ENCODE assay signal across 8 cellular contexts in genomic region chr2:152715854-152716428, GRCh38. TPM values are rescaled to one million over a fixed set of nuclear protein-coding genes. Genes with fewer than 3 reads are reported as not detected.
DNase-seq lines count a peak whose midpoint lies in the region; ATAC-seq, FAIRE-seq and TF ChIP-seq lines count a peak whose summit lies in the region.

No MANE protein-coding gene starts in this region.

- H2AFZ ChIP-seq in HepG2 (ENCODE audit: low read length): no peak overlapping the region

- H3K9me3 ChIP-seq in A673 (ENCODE audit: low read depth, low read length, poor library complexity, severe bottlenecking): no peaks in the 10 kb centered on the region
- no peaks in the 10 kb centered on the region for H3K9me3 ChIP-seq in ascending aorta
- H3K9me3 ChIP-seq in HepG2 (ENCODE audit: low read length): no peaks in the 10 kb centered on the region

- no peak for TF ChIP-seq POLR2A in HepG2 (IDR thresholded peaks at IDR 0.05; ENCODE audit: insufficient read depth in 1 of 2, low read depth in 2 of 2, low read length in 2 of 2)

- H3K79me2 ChIP-seq in HepG2 (ENCODE audit: insufficient read depth, low read length): peaks cover 85% of the 10 kb centered on the region

- H3K27ac ChIP-seq in A673 (ENCODE audit: low read depth, low read length, poor library complexity, severe bottlenecking) (no peak overlapping the region), ascending aorta (no peak overlapping the region), HepG2 (ENCODE audit: extremely low read length, insufficient read depth, low read length) (peak overlapping the region; percentile 97), urinary bladder (ENCODE audit: low read depth) (no peak overlapping the region)

- TF ChIP-seq EP300 in HepG2 (IDR thresholded peaks at IDR 0.05; ENCODE audit: low read depth in 2 of 2, low read length in 2 of 2) (no peak), HepG2 (CRISPR knock-in tag; IDR thresholded peaks at IDR 0.05; ENCODE audit: borderline replicate concordance) (no peak)

- POLR2A ChIA-PET in A673 (lab: Charles Lee; ENCODE audit: low non-redundant PET) (no interaction called here), HepG2 (lab: Yijun Ruan, JAX) (interaction anchor here (1.8 to 2.3 kb wide), 4 partner anchors 11 to 742 kb away, joined by 8 to 20 read pairs (median 14); partner anchors contain the start of gene STAM2)

- 4% methylated on average over 8 of the region's 8 CpGs for WGBS in HepG2 (ENCODE audit: low lambda C conversion rate)
- WGBS in urinary bladder: 31% methylated on average over 8 of the region's 8 CpGs

- ATAC-seq in HepG2: no peak
- ATAC-seq in HG03196 (IDR thresholded peaks at IDR 0.05; ENCODE audit: unreplicated experiment): no peak

- H3K4me1 ChIP-seq in A673 (ENCODE audit: insufficient read depth, low read length, poor library complexity, severe bottlenecking): peaks cover 23% of the 10 kb centered on the region
- peaks cover 0 to 24% of the 10 kb centered on the region in 2 donors for H3K4me1 ChIP-seq in ascending aorta
- H3K4me1 ChIP-seq in HepG2 (ENCODE audit: insufficient read depth, low read length): peaks cover 48% of the 10 kb centered on the region
- peaks cover 2% of the 10 kb centered on the region for H3K4me1 ChIP-seq in urinary bladder (ENCODE audit: insufficient read depth)

- FAIRE-seq in HepG2 (lab: Jason Lieb, UNC): peak; percentile 67

- peak overlapping the region; percentile 78 for H3K4me2 ChIP-seq in HepG2 (ENCODE audit: low read depth, low read length)

- intact Hi-C loops in A673 (cut with micrococcal nuclease; ENCODE audit: unreplicated experiment): loop anchor here (10.0 kb wide), 1 partner anchor 541 kb away; the partner anchor contains the start of gene STAM2
- intact Hi-C loops in ascending aorta (cut with DNase I): loop anchor here (5.0 to 10.0 kb wide), 3 partner anchors 314 to 681 kb away; partner anchors contain the start of gene FMNL2
- intact Hi-C loops in HepG2 (cut with micrococcal nuclease; ENCODE audit: unreplicated experiment): loop anchor here (1.0 to 5.0 kb wide), 2 partner anchors 24 to 539 kb away; partner anchors contain the start of gene STAM2

- no peak for TF ChIP-seq RAD21 in HepG2 (CRISPR knock-in tag; IDR thresholded peaks at IDR 0.05)

- TF ChIP-seq CTCF in A673 (conservative IDR thresholded peaks at IDR 0.05; ENCODE audit: low read depth, low read length): peak; percentile 65
- no peak for TF ChIP-seq CTCF in ascending aorta (IDR thresholded peaks at IDR 0.05)
- peak; percentile 73 for TF ChIP-seq CTCF in HepG2 (CRISPR knock-in tag; IDR thresholded peaks at IDR 0.05)

- in situ Hi-C loops in HepG2 (cut with HindIII; ENCODE audit: extremely low pct_ligation_motif_present, low pct_unique_long_range_greater_than_20kb): loop anchor here (5.0 to 10.0 kb wide), 2 partner anchors 539 to 891 kb away; partner anchors contain the start of genes ARL5A and STAM2

- H3K36me3 ChIP-seq in A673 (ENCODE audit: insufficient read depth, low read length, poor library complexity, severe bottlenecking) (peaks cover 38% of the 10 kb centered on the region), ascending aorta (peaks cover 0 to 6% of the 10 kb centered on the region in 2 donors), HepG2 (replicated peaks in 1 of 2; ENCODE audit: control insufficient read depth in 1 of 2, insufficient read depth in 2 of 2, low read length in 2 of 2) (peaks cover 1 to 32% of the 10 kb centered on the region in 2 experiments; a peak in 4 of 5 replicates), urinary bladder (ENCODE audit: insufficient read depth) (peaks cover 4% of the 10 kb centered on the region)

- CTCF ChIA-PET in A673 (lab: Charles Lee) (no interaction called here), HepG2 (lab: Yijun Ruan, JAX; ENCODE audit: low intra/inter-chr PET ratio, low total read pairs) (no interaction called here)

- H3K4me3 ChIP-seq in A673 (ENCODE audit: low read depth, low read length, poor library complexity, severe bottlenecking) (peak overlapping the region; percentile 76), ascending aorta (peak overlapping the region; percentile 83 to 96), HepG2 (replicated peaks in 1 of 3; ENCODE audit: insufficient read depth in 1 of 3, low read depth in 2 of 3, low read length in 3 of 3) (peak overlapping the region; percentile 75 to 96 (median 82)), urinary bladder (ENCODE audit: low read depth, low read length) (peak overlapping the region; percentile 70)

- peaks cover 50% of the 10 kb centered on the region for H4K20me1 ChIP-seq in HepG2 (ENCODE audit: insufficient read depth, low read length)

- peak; percentile 71 for DNase-seq in A673 (ENCODE audit: low spot score)
- peak; percentile 37 for DNase-seq in Daoy (ENCODE audit: low read depth)
- DNase-seq in NCI-H2227 treated with DMSO at 0.1 percent for 48 hours (lab: John Stamatoyannopoulos, UW): peak; percentile 21
- no peak for DNase-seq in ascending aorta (ENCODE audit: low spot score in 2 of 2)
- DNase-seq in HepG2 (ENCODE audit: low spot score): peak; percentile 84
- no peak for DNase-seq in SHP77 treated with DMSO at 0.1 percent for 48 hours (lab: John Stamatoyannopoulos, UW)

- BruUV-seq in A673 (replicated peaks; lab: Mats Ljungman, UMichigan) (no TSS peak), HepG2 (replicated peaks; lab: Mats Ljungman, UMichigan) (no TSS peak)

- H3K9ac ChIP-seq in HepG2 (ENCODE audit: insufficient read depth, low read depth, low read length): peak overlapping the region; percentile 96

- H3K27me3 ChIP-seq in A673 (replicated peaks; ENCODE audit: insufficient read depth, low read depth, low read length, poor library complexity): no peaks in the 10 kb centered on the region
- H3K27me3 ChIP-seq in ascending aorta: no peaks in the 10 kb centered on the region
- H3K27me3 ChIP-seq in HepG2 (ENCODE audit: control insufficient read depth in 1 of 2, insufficient read depth in 2 of 2, low read length in 2 of 2): no peaks in the 10 kb centered on the region; a peak in 1 of 5 replicates

RNA-seq across cellular contexts. Expression of gene PRPF40A, which starts 1.3 kb away (rescaled TPM):
- total RNA-seq in A673 (2021) (160 and 166 TPM in 2 replicates), ascending aorta (28.9 TPM), HepG2 (2016; rRNA removed; fragmentation: Illumina TruSeq; extraction: Trizol) (207 and 298 TPM in 2 replicates), urinary bladder (164 TPM)
- total RNA-seq in Daoy (2014; rRNA removed; shearing (Covaris generic)): 179 and 255 TPM in 2 replicates
- 13.8 and 17.8 TPM in 2 replicates for total RNA-seq in HepG2 (2016; cell fraction: cytosol; rRNA removed; fragmentation: Illumina TruSeq; extraction: Trizol; ENCODE audit: low read depth)
- total RNA-seq in HepG2 (2016; cell fraction: insoluble cytoplasmic fraction; rRNA removed; fragmentation: Illumina TruSeq; extraction: Trizol): 197 and 307 TPM in 2 replicates
- 36.4 and 50.5 TPM in 2 replicates for total RNA-seq in HepG2 (2016; cell fraction: membrane; rRNA removed; fragmentation: Illumina TruSeq; extraction: Trizol)
- 210 and 217 TPM in 2 replicates for total RNA-seq in HepG2 (2016; cell fraction: nucleus; rRNA removed; fragmentation: Illumina TruSeq; extraction: Trizol)
- polyA plus RNA-seq in HepG2 (2011; rRNA removed) (136 and 146 TPM in 2 replicates), urinary bladder (34.3 TPM)
- polyA plus RNA-seq in HepG2 (2011; cell fraction: cytosol; rRNA removed): 60.8 and 75.9 TPM in 2 replicates
- 306 and 320 TPM in 2 replicates for polyA plus RNA-seq in HepG2 (2011; cell fraction: nucleus; rRNA removed)
- polyA plus RNA-seq in HepG2 (2012): 82.3 and 89.5 TPM in 2 replicates
- polyA plus RNA-seq in HepG2 (2016; cell fraction: cytosol; fragmentation: Illumina TruSeq; extraction: Trizol; ENCODE audit: low read depth): 7.4 and 10.2 TPM in 2 replicates
- 178 and 180 TPM in 2 replicates for polyA plus RNA-seq in HepG2 (2016; cell fraction: insoluble cytoplasmic fraction; fragmentation: Illumina TruSeq; extraction: Trizol; ENCODE audit: low read depth)
- 9.4 and 18.3 TPM in 2 replicates for polyA plus RNA-seq in HepG2 (2016; cell fraction: membrane; fragmentation: Illumina TruSeq; extraction: Trizol; ENCODE audit: low read depth)
- 166 and 184 TPM in 2 replicates for polyA plus RNA-seq in HepG2 (2016; cell fraction: nucleus; fragmentation: Illumina TruSeq; extraction: Trizol; ENCODE audit: insufficient read depth, low read depth)
- polyA minus RNA-seq in HepG2 (2011; rRNA and poly(A)+ RNA removed; ENCODE audit: low replicate concordance): 446 and 636 TPM in 2 replicates
- polyA minus RNA-seq in HepG2 (2011; cell fraction: cytosol; rRNA and poly(A)+ RNA removed): 103 and 105 TPM in 2 replicates
- polyA minus RNA-seq in HepG2 (2011; cell fraction: nucleus; rRNA and poly(A)+ RNA removed): 421 and 455 TPM in 2 replicates

RNA-seq across cellular contexts. Expression of gene ARL6IP6, which starts 2.5 kb away (rescaled TPM):
- total RNA-seq in A673 (2021) (43.0 and 43.6 TPM in 2 replicates), ascending aorta (15.1 TPM), HepG2 (2016; rRNA removed; fragmentation: Illumina TruSeq; extraction: Trizol) (37.0 and 45.0 TPM in 2 replicates), urinary bladder (30.2 TPM)
- 37.3 and 44.8 TPM in 2 replicates for total RNA-seq in Daoy (2014; rRNA removed; shearing (Covaris generic))
- total RNA-seq in HepG2 (2016; cell fraction: cytosol; rRNA removed; fragmentation: Illumina TruSeq; extraction: Trizol; ENCODE audit: low read depth): 10.2 and 14.5 TPM in 2 replicates
- total RNA-seq in HepG2 (2016; cell fraction: insoluble cytoplasmic fraction; rRNA removed; fragmentation: Illumina TruSeq; extraction: Trizol): 39.8 and 51.4 TPM in 2 replicates
- 26.9 and 28.4 TPM in 2 replicates for total RNA-seq in HepG2 (2016; cell fraction: membrane; rRNA removed; fragmentation: Illumina TruSeq; extraction: Trizol)
- total RNA-seq in HepG2 (2016; cell fraction: nucleus; rRNA removed; fragmentation: Illumina TruSeq; extraction: Trizol): 35.9 and 36.0 TPM in 2 replicates
- polyA plus RNA-seq in HepG2 (2011; rRNA removed) (44.8 and 65.9 TPM in 2 replicates), urinary bladder (10.9 TPM)
- 37.3 and 60.4 TPM in 2 replicates for polyA plus RNA-seq in HepG2 (2011; cell fraction: cytosol; rRNA removed)
- polyA plus RNA-seq in HepG2 (2011; cell fraction: nucleus; rRNA removed): 55.7 and 74.9 TPM in 2 replicates
- 33.9 and 42.3 TPM in 2 replicates for polyA plus RNA-seq in HepG2 (2012)
- 12.5 and 14.3 TPM in 2 replicates for polyA plus RNA-seq in HepG2 (2016; cell fraction: cytosol; fragmentation: Illumina TruSeq; extraction: Trizol; ENCODE audit: low read depth)
- 38.5 and 44.9 TPM in 2 replicates for polyA plus RNA-seq in HepG2 (2016; cell fraction: insoluble cytoplasmic fraction; fragmentation: Illumina TruSeq; extraction: Trizol; ENCODE audit: low read depth)
- 20.8 and 22.0 TPM in 2 replicates for polyA plus RNA-seq in HepG2 (2016; cell fraction: membrane; fragmentation: Illumina TruSeq; extraction: Trizol; ENCODE audit: low read depth)
- polyA plus RNA-seq in HepG2 (2016; cell fraction: nucleus; fragmentation: Illumina TruSeq; extraction: Trizol; ENCODE audit: insufficient read depth, low read depth): 79.3 and 79.5 TPM in 2 replicates
- 6.6 and 17.3 TPM in 2 replicates for polyA minus RNA-seq in HepG2 (2011; rRNA and poly(A)+ RNA removed; ENCODE audit: low replicate concordance)
- 26.2 and 26.8 TPM in 2 replicates for polyA minus RNA-seq in HepG2 (2011; cell fraction: cytosol; rRNA and poly(A)+ RNA removed)
- 39.1 and 39.4 TPM in 2 replicates for polyA minus RNA-seq in HepG2 (2011; cell fraction: nucleus; rRNA and poly(A)+ RNA removed)

Comparison
In these comparisons a context has a peak if more than half of its experiments do, and no peak if none do; other contexts are left out.
1. DNase-seq: peak in A673 (single experiment), Daoy (single experiment), NCI-H2227 treated with DMSO at 0.1 percent for 48 hours (single experiment) and HepG2 (single experiment); none in ascending aorta (0 of 2) and SHP77 treated with DMSO at 0.1 percent for 48 hours (single experiment).
2. CTCF ChIP-seq: peak in A673 (single experiment) and HepG2 (single experiment); none in ascending aorta (0 of 3).
3. Peak in every context shown above with its lines, with median percentiles within 50 percentile points of each other: H3K4me3 ChIP-seq.